Comparison of ENCODE assay signal across 13 cellular contexts in genomic region chr18:13579874-13580273, GRCh38.
DNase-seq lines count a peak whose midpoint lies in the region; ATAC-seq and TF ChIP-seq lines count a peak whose summit lies in the region.
"Had no signal": no experiment of that assay in that cellular context is flagged by ENCODE, and none has a peak within 500 bp of the region (broad histone marks: within the 10 kb centered on the region; RNA-seq: fewer than 3 reads in every experiment).

No MANE protein-coding gene starts in this region.

- no peaks in the 10 kb centered on the region for H3K27me3 Mint-ChIP-seq in activated T-helper 1 cell treated with anti-CD3 and anti-CD28 coated beads, Interleukin-12 subunit alpha, Interleukin-12 subunit beta, Interleukin-2, Interleukin-4 antibody, amounts not matched to agents 30 ng/mL and 10 ng/mL and 1 ng/mL, durations not matched to agents 14 hours and 24 hours and 36 hours (ENCODE audit: insufficient read depth)
- no peaks in the 10 kb centered on the region for H3K27me3 Mint-ChIP-seq in naive B cell

- no peaks in the 10 kb centered on the region for H3K9me3 Mint-ChIP-seq in activated T-helper 1 cell treated with anti-CD3 and anti-CD28 coated beads, Interleukin-12 subunit alpha, Interleukin-12 subunit beta, Interleukin-2, Interleukin-4 antibody, amounts not matched to agents 30 ng/mL and 10 ng/mL and 1 ng/mL, durations not matched to agents 14 hours and 24 hours and 36 hours
- H3K9me3 Mint-ChIP-seq in naive B cell: no peaks in the 10 kb centered on the region

- H3K9me3 ChIP-seq in BLaER1: 0 out of 2 replicates have a peak, but pooled peaks cover 3% of the 10 kb centered on the region
- H3K9me3 ChIP-seq in DOHH2 (ENCODE audit: control insufficient read depth, insufficient read depth, low read length): no peaks in the 10 kb centered on the region
- H3K9me3 ChIP-seq: breast epithelium, gastrocnemius medialis had no signal

- no peak for ATAC-seq in naive B cell (ENCODE audit: low read depth in 2 of 2)
- ATAC-seq: gastrocnemius medialis had no signal

- peaks cover 57% of the 10 kb centered on the region for H3K4me1 Mint-ChIP-seq in activated T-helper 1 cell treated with anti-CD3 and anti-CD28 coated beads, Interleukin-12 subunit alpha, Interleukin-12 subunit beta, Interleukin-2, Interleukin-4 antibody, amounts not matched to agents 30 ng/mL and 10 ng/mL and 1 ng/mL, durations not matched to agents 14 hours and 24 hours and 36 hours (ENCODE audit: low read depth)
- H3K4me1 Mint-ChIP-seq in naive B cell: peaks cover 38 to 57% (median 53%) of the 10 kb centered on the region in 3 donors

- in situ Hi-C loops in G401 (cut with HindIII; ENCODE audit: low sequenced_read_pairs): no loop called here

- H3K9me2 ChIP-seq in DOHH2 (replicated peaks; ENCODE audit: control insufficient read depth, low read length): no peaks in the 10 kb centered on the region

- H4K20me1 ChIP-seq in BLaER1 (peaks cover 85% of the 10 kb centered on the region), DOHH2 (ENCODE audit: control insufficient read depth, insufficient read depth, low read depth, low read length) (no peaks in the 10 kb centered on the region)

- H3F3A ChIP-seq in DOHH2 (ENCODE audit: control insufficient read depth, insufficient read depth): peaks cover 14% of the 10 kb centered on the region; the same call in 1 of the 2 replicates

- TF ChIP-seq CTCF in DOHH2 (IDR thresholded peaks at IDR 0.05; ENCODE audit: low read depth, low read length, poor library complexity, severe bottlenecking): no peak

- no peaks in the 10 kb centered on the region for H3K79me2 ChIP-seq in DOHH2 (ENCODE audit: control insufficient read depth, low read length)

- peak overlapping the region; percentile 3; the same call in 1 of the 2 replicates for H3K9ac ChIP-seq in BLaER1

- peak overlapping the region; percentile 89 for H3K27ac Mint-ChIP-seq in activated T-helper 1 cell treated with anti-CD3 and anti-CD28 coated beads, Interleukin-12 subunit alpha, Interleukin-12 subunit beta, Interleukin-2, Interleukin-4 antibody, amounts not matched to agents 30 ng/mL and 10 ng/mL and 1 ng/mL, durations not matched to agents 14 hours and 24 hours and 36 hours
- peak overlapping the region in 4 of 6 donors; percentile 6 to 85 (median 42) for H3K27ac Mint-ChIP-seq in naive B cell

- H3K36me3 Mint-ChIP-seq in activated T-helper 1 cell treated with anti-CD3 and anti-CD28 coated beads, Interleukin-12 subunit alpha, Interleukin-12 subunit beta, Interleukin-2, Interleukin-4 antibody, amounts not matched to agents 30 ng/mL and 10 ng/mL and 1 ng/mL, durations not matched to agents 14 hours and 24 hours and 36 hours (ENCODE audit: low read depth): peaks cover 6% of the 10 kb centered on the region
- no peaks in the 10 kb centered on the region for H3K36me3 Mint-ChIP-seq in naive B cell

- H3K4me2 ChIP-seq in BLaER1 (peak overlapping the region; percentile 68), DOHH2 (ENCODE audit: low read length) (peak overlapping the region; percentile 56)

- peaks cover 24% of the 10 kb centered on the region for H3K36me3 ChIP-seq in BLaER1
- no peaks in the 10 kb centered on the region for H3K36me3 ChIP-seq in DOHH2 (ENCODE audit: control insufficient read depth, low read length)
- H3K36me3 ChIP-seq: breast epithelium, gastrocnemius medialis had no signal

- H3K4me3 Mint-ChIP-seq in activated T-helper 1 cell treated with anti-CD3 and anti-CD28 coated beads, Interleukin-12 subunit alpha, Interleukin-12 subunit beta, Interleukin-2, Interleukin-4 antibody, amounts not matched to agents 30 ng/mL and 10 ng/mL and 1 ng/mL, durations not matched to agents 14 hours and 24 hours and 36 hours: peak overlapping the region; percentile 48
- peak overlapping the region in 3 of 8 donors; percentile 12 to 35 (median 13) for H3K4me3 Mint-ChIP-seq in naive B cell

- no peak for DNase-seq in activated T-helper 1 cell treated with anti-CD3 and anti-CD28 coated beads, Interleukin-12 subunit alpha, Interleukin-12 subunit beta, Interleukin-2, Interleukin-4 antibody, amounts not matched to agents 30 ng/mL and 10 ng/mL and 1 ng/mL, durations not matched to agents 14 hours and 24 hours and 36 hours (ENCODE audit: low spot score)
- DNase-seq in naive B cell (no peak), NCI-H1436 treated with DMSO at 0.1 percent for 48 hours (lab: John Stamatoyannopoulos, UW) (no peak), G401 (ENCODE audit: low spot score) (no peak), midbrain (lab: John Stamatoyannopoulos, UW) (no peak)
- DNase-seq: DMS79 treated with DMSO at 0.1 percent for 48 hours, gastrocnemius medialis, NCI-H1092 treated with DMSO at 0.1 percent for 48 hours, NCI-H226, trophoblast cell had no signal

- H3K4me1 ChIP-seq in BLaER1 (peaks cover 88% of the 10 kb centered on the region), DOHH2 (ENCODE audit: control insufficient read depth, low read length) (peaks cover 77% of the 10 kb centered on the region)
- H3K4me1 ChIP-seq: breast epithelium had no signal

- H3K27ac ChIP-seq in BLaER1 (0 out of 2 replicates have a peak overlapping the region, but pooled peaks have one; percentile 11), DOHH2 (ENCODE audit: low read depth, low read length) (0 out of 2 replicates have a peak overlapping the region, but pooled peaks have one; percentile 17)
- H3K27ac ChIP-seq: breast epithelium, gastrocnemius medialis had no signal

- intact Hi-C loops in activated T-helper 1 cell treated with anti-CD3 and anti-CD28 coated beads, Interleukin-12 subunit alpha, Interleukin-12 subunit beta, Interleukin-2, Interleukin-4 antibody, amounts not matched to agents 30 ng/mL and 10 ng/mL and 1 ng/mL, durations not matched to agents 14 hours and 24 hours and 36 hours (cut with micrococcal nuclease): loop anchor here (5.0 to 10.0 kb wide), 4 partner anchors 147 to 745 kb away; partner anchors contain the start of genes CEP192, FAM210A, RNMT and SEH1L

- H3K27me3 ChIP-seq in BLaER1 (no peaks in the 10 kb centered on the region), DOHH2 (ENCODE audit: control insufficient read depth, low read length) (no peaks in the 10 kb centered on the region)
- H3K27me3 ChIP-seq: breast epithelium, gastrocnemius medialis had no signal

- no peak overlapping the region for H3K4me3 ChIP-seq in BLaER1
- peak overlapping the region; percentile 39 for H3K4me3 ChIP-seq in DOHH2 (ENCODE audit: low read length)
- H3K4me3 ChIP-seq: breast epithelium, gastrocnemius medialis had no signal
